In the genomic region with DNA sequence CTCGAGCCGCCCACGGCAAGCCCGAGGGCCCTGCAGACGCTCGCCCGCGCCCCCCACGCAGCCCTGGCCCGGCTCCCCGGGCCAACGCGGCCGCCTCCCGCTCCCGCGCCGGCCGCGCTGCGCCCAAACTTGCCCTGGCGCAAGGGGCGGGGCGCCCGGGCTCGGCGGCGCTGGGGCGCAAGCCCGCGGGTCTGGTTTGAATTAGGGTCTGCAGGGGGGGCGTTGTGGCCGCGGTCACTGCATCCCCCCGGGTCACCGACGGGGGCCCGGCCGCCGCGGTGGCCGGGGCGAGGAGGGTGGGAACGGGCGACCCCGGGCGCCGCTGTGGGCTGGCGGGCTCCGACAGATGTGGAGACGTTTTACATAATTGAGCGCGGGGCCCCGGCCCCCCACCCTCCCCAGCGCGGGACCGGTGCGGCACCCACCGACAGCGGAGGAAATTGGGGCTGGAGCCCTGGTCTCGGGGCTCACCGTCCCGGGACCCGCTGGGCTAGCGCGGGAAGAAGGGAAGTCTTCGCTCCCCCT, we compare ENCODE assay signal across 2 cellular contexts.
TF ChIP-seq lines count a peak whose summit lies in the region.

No MANE protein-coding gene starts in this region.

TF ChIP-seq in HEK293, 187 proteins besides CTCF, POLR2A, EP300 and RAD21 (continued from another document):
- TF ChIP-seq, protein P1, sequence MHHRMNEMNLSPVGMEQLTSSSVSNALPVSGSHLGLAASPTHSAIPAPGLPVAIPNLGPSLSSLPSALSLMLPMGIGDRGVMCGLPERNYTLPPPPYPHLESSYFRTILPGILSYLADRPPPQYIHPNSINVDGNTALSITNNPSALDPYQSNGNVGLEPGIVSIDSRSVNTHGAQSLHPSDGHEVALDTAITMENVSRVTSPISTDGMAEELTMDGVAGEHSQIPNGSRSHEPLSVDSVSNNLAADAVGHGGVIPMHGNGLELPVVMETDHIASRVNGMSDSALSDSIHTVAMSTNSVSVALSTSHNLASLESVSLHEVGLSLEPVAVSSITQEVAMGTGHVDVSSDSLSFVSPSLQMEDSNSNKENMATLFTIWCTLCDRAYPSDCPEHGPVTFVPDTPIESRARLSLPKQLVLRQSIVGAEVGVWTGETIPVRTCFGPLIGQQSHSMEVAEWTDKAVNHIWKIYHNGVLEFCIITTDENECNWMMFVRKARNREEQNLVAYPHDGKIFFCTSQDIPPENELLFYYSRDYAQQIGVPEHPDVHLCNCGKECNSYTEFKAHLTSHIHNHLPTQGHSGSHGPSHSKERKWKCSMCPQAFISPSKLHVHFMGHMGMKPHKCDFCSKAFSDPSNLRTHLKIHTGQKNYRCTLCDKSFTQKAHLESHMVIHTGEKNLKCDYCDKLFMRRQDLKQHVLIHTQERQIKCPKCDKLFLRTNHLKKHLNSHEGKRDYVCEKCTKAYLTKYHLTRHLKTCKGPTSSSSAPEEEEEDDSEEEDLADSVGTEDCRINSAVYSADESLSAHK (tag by site-specific recombination; IDR thresholded peaks at IDR 0.05), result no peak

TF ChIP-seq in SK-N-SH treated with all-trans-retinoic acid at 6 μM for 48 hours, 23 proteins besides CTCF, POLR2A, EP300 and RAD21 (continued from another document):
- TF ChIP-seq ZNF8 (CRISPR knock-in tag; IDR thresholded peaks at IDR 0.05) (no peak), SNAI2 (CRISPR knock-in tag; IDR thresholded peaks at IDR 0.05) (no peak), BACH2 (CRISPR knock-in tag; IDR thresholded peaks at IDR 0.05; ENCODE audit: borderline replicate concordance) (no peak)
